18 cellular contexts compared by ENCODE assay signal in the genomic region with DNA sequence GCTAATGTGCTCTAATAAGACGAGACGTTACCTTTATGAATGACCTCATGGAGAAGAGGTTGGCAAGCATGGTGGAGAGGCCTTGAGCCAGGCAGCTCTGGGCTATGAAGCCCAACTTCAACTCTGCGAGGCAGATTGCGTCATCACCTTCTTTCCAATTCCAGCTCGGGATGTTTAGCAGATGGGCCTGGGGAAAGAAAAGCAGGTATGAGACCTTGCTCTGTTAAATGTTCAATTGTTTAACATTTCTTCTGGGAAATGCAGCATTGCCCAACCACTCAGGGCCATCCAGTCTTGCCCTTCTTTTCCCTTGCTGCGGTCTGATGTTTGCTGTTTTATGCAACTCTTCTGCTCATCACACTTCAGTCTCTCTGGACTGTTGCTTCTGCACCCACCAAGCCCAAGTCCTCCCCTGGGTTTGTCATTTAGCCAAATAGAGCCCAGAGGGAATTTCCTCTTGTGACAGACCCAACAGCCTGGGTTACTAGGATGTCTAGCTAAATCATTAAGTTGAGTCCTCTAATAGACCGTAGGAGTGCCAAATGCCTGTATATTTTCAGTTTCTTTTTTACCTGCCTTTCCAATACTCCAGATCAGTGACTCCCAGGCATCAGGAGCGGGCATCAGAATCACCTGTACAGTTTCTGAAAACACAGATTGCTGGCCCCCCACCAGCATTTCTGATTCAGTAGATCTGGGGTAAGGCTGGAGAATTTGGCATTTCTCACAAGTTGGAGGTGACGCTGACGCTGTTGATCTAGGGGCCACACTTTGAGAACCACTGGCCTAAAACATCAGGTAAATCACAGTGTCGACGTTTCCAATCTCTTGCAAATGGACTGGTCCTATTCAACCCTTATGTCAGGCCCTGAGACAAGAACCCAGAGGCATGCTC.
DNase-seq lines count a peak whose midpoint lies in the region; ATAC-seq and TF ChIP-seq lines count a peak whose summit lies in the region.
"Had no signal": no experiment of that assay in that cellular context is flagged by ENCODE, and none has a peak within 500 bp of the region (broad histone marks: within the 10 kb centered on the region; RNA-seq: fewer than 3 reads in every experiment).

No MANE protein-coding gene starts in this region.

- WGBS in mammary epithelial cell (ENCODE audit: low coverage, missing lambda C conversion rate) = 81% methylated on average over 12 of the region's 12 CpGs
- 83 to 94% (median 86%) methylated on average over 12 of the region's 12 CpGs for WGBS in heart left ventricle, 4 donors
- WGBS in aorta, 2 donors = 62 to 69% methylated on average over 12 of the region's 12 CpGs
- 95% methylated on average over 12 of the region's 12 CpGs for WGBS in smooth muscle cell (ENCODE audit: low lambda C conversion rate)

- no peak overlapping the region for H3K9ac ChIP-seq in mammary epithelial cell (ENCODE audit: insufficient read depth, low read length)
- no peak overlapping the region for H3K9ac ChIP-seq in smooth muscle cell (ENCODE audit: low read depth)
- H3K9ac ChIP-seq: neural progenitor cell had no signal

- H2AFZ ChIP-seq in mammary epithelial cell (ENCODE audit: low read depth, low read length) = no peak overlapping the region
- no peak overlapping the region for H2AFZ ChIP-seq in smooth muscle cell (ENCODE audit: low read depth)
- H2AFZ ChIP-seq: neural progenitor cell had no signal

- BruUV-seq in MCF 10A (replicated peaks; lab: Mats Ljungman, UMichigan) (no TSS peak), mammary epithelial cell (replicated peaks; lab: Mats Ljungman, UMichigan) (no TSS peak)

- intact Hi-C loops in MCF 10A (cut with micrococcal nuclease) = no loop called here
- intact Hi-C loops in mammary epithelial cell (cut with micrococcal nuclease) = no loop called here
- intact Hi-C loops in heart left ventricle (cut with DNase I) = no loop called here
- intact Hi-C loops in aorta (cut with DNase I) = no loop called here

- H3K4me3 Mint-ChIP-seq in MCF 10A (ENCODE audit: unreplicated experiment) (no peak overlapping the region), osteocyte (ENCODE audit: unreplicated experiment) (no peak overlapping the region)
- H3K4me3 Mint-ChIP-seq: activated CD4-positive, alpha-beta T cell treated with anti-CD3 and anti-CD28 coated beads, Interleukin-2, amount 10 ng/mL, durations not matched to agents 24 days and 14 days; activated T-cell treated with anti-CD3 and anti-CD28 coated beads, Interleukin-2, amount 50 U/mL, for 24 hours; neural progenitor cell had no signal

- H3K9me3 ChIP-seq in mammary epithelial cell (replicated peaks; ENCODE audit: insufficient read depth, low read length) = no peaks in the 10 kb centered on the region
- no peaks in the 10 kb centered on the region for H3K9me3 ChIP-seq in heart left ventricle
- H3K9me3 ChIP-seq in aorta (ENCODE audit: control insufficient read depth, low read length) = no peaks in the 10 kb centered on the region
- H3K9me3 ChIP-seq in smooth muscle cell (replicated peaks; ENCODE audit: low read depth) = no peaks in the 10 kb centered on the region
- H3K9me3 ChIP-seq: HAP-1 had no signal

- in situ Hi-C loops in mammary epithelial cell (cut with MboI; ENCODE audit: low sequenced_read_pairs in 2 of 2) = no loop called here

- peak; percentile 20 for DNase-seq in MCF 10A (ENCODE audit: unreplicated experiment)
- no peak for DNase-seq in mammary epithelial cell
- peak in 2 of 5 donors; percentile 21 to 60 for DNase-seq in heart left ventricle
- peak; percentile 38 for DNase-seq in osteocyte (ENCODE audit: extremely low spot score, unreplicated experiment)
- DNase-seq in aorta = peak in 1 of 2 donors; percentile 61
- no peak for DNase-seq in GM10266 (ENCODE audit: extremely low spot score)
- no peak for DNase-seq in smooth muscle cell (lab: John Stamatoyannopoulos, UW; ENCODE audit: unreplicated experiment)
- DNase-seq in MV-4-11 (lab: John Stamatoyannopoulos, UW) = no peak
- DNase-seq: activated CD4-positive, alpha-beta T cell treated with anti-CD3 and anti-CD28 coated beads, Interleukin-2, amount 10 ng/mL, durations not matched to agents 24 days and 14 days; activated T-cell treated with anti-CD3 and anti-CD28 coated beads, Interleukin-2, amount 50 U/mL, for 24 hours; erythroblast; KG1; mesendoderm; NCI-H1436; SIG-M5; stimulated activated naive CD8-positive, alpha-beta T cell treated with anti-CD3 and anti-CD28 coated beads, Interleukin-15, Interleukin-2, amounts not matched to agents 100 U/mL and 50 U/mL, for 24 hours had no signal

- CTCF ChIA-PET in MCF 10A (lab: Yijun Ruan, JAX) (interaction anchor here (0.5 kb wide), 1 partner anchor 9 kb away, joined by 3 read pairs; no protein-coding TSS in a partner anchor), mammary epithelial cell (lab: Charles Lee; ENCODE audit: low non-redundant PET) (interaction anchor here (0.7 kb wide), 1 partner anchor 20 kb away, joined by 3 read pairs; no protein-coding TSS in a partner anchor)

- no peaks in the 10 kb centered on the region for H4K20me1 ChIP-seq in mammary epithelial cell (ENCODE audit: insufficient read depth, low read length)
- no peaks in the 10 kb centered on the region for H4K20me1 ChIP-seq in smooth muscle cell (ENCODE audit: low read depth)

- H3K79me2 ChIP-seq in mammary epithelial cell (ENCODE audit: insufficient read depth, low read length) = no peaks in the 10 kb centered on the region
- no peaks in the 10 kb centered on the region for H3K79me2 ChIP-seq in smooth muscle cell (ENCODE audit: low read depth)

- peaks cover 4% of the 10 kb centered on the region for H3K36me3 ChIP-seq in mammary epithelial cell (ENCODE audit: insufficient read depth, low read length)
- no peaks in the 10 kb centered on the region for H3K36me3 ChIP-seq in heart left ventricle
- peaks cover 0 to 11% of the 10 kb centered on the region in 2 donors for H3K36me3 ChIP-seq in aorta (ENCODE audit: control insufficient read depth in 1 of 2, insufficient read depth in 2 of 2, low read length in 1 of 2)
- no peaks in the 10 kb centered on the region for H3K36me3 ChIP-seq in smooth muscle cell (ENCODE audit: low read depth)
- H3K36me3 ChIP-seq: HAP-1, neural progenitor cell had no signal

- no peak overlapping the region for H3K27ac ChIP-seq in mammary epithelial cell (ENCODE audit: insufficient read depth, low read depth, low read length)
- peak overlapping the region in 1 of 12 donors; percentile 56 for H3K27ac ChIP-seq in heart left ventricle
- H3K27ac ChIP-seq in aorta (ENCODE audit: low read depth in 1 of 2, low read length in 2 of 2) = no peak overlapping the region
- H3K27ac ChIP-seq in smooth muscle cell (ENCODE audit: low read depth) = no peak overlapping the region
- H3K27ac ChIP-seq: neural progenitor cell had no signal

- no peak overlapping the region for H3K4me2 ChIP-seq in mammary epithelial cell (ENCODE audit: insufficient read depth, low read depth, low read length)
- no peak overlapping the region for H3K4me2 ChIP-seq in smooth muscle cell
- H3K4me2 ChIP-seq: neural progenitor cell had no signal

- H3K27me3 Mint-ChIP-seq in MCF 10A (ENCODE audit: insufficient read depth, unreplicated experiment) (no peaks in the 10 kb centered on the region), osteocyte (ENCODE audit: unreplicated experiment) (no peaks in the 10 kb centered on the region)
- H3K27me3 Mint-ChIP-seq: activated CD4-positive, alpha-beta T cell treated with anti-CD3 and anti-CD28 coated beads, Interleukin-2, amount 10 ng/mL, durations not matched to agents 24 days and 14 days; activated T-cell treated with anti-CD3 and anti-CD28 coated beads, Interleukin-2, amount 50 U/mL, for 24 hours had no signal

- H3K4me1 ChIP-seq in mammary epithelial cell (ENCODE audit: insufficient read depth, low read length) (no peaks in the 10 kb centered on the region), heart left ventricle (peaks cover 0 to 14% (median 0%) of the 10 kb centered on the region in 12 donors), aorta (ENCODE audit: control insufficient read depth in 1 of 2, insufficient read depth in 2 of 2, low read length in 2 of 2) (peaks cover 0 to 6% of the 10 kb centered on the region in 2 donors), smooth muscle cell (ENCODE audit: low read depth) (no peaks in the 10 kb centered on the region)
- H3K4me1 ChIP-seq: HAP-1, neural progenitor cell had no signal

- dilution Hi-C loops in mammary epithelial cell (cut with HindIII; ENCODE audit: low sequenced_read_pairs) = no loop called here

- TF ChIP-seq CTCF in MCF 10A (IDR thresholded peaks at IDR 0.05; ENCODE audit: unreplicated experiment) = no peak
- no peak for TF ChIP-seq CTCF in mammary epithelial cell (conservative IDR thresholded peaks at IDR 0.05 in 1 of 2, IDR thresholded peaks at IDR 0.05 in 1 of 2; ENCODE audit: extremely low read depth in 1 of 2, insufficient read depth in 1 of 2, low read depth in 1 of 2, low read length in 2 of 2)
- no peak for TF ChIP-seq CTCF in heart left ventricle (IDR thresholded peaks at IDR 0.05)
- TF ChIP-seq CTCF in osteocyte (IDR thresholded peaks at IDR 0.05) = no peak
- no peak for TF ChIP-seq CTCF in GM10266 (IDR thresholded peaks at IDR 0.05; ENCODE audit: control insufficient read depth, insufficient read depth, low read depth, missing control alignments)
- no peak for TF ChIP-seq CTCF in smooth muscle cell (IDR thresholded peaks at IDR 0.05; ENCODE audit: borderline replicate concordance, insufficient read depth, poor library complexity, severe bottlenecking)

- ATAC-seq in heart left ventricle (peak in 3 of 4 donors; percentile 34 to 50 (median 34)), aorta (ENCODE audit: low FRiP score) (peak; percentile 37)
- ATAC-seq: stimulated activated naive CD8-positive, alpha-beta T cell treated with anti-CD3 and anti-CD28 coated beads, Interleukin-15, Interleukin-2, amounts not matched to agents 100 U/mL and 50 U/mL, for 24 hours had no signal

- no peaks in the 10 kb centered on the region for H3K9me3 Mint-ChIP-seq in MCF 10A (ENCODE audit: unreplicated experiment)
- H3K9me3 Mint-ChIP-seq in osteocyte (ENCODE audit: unreplicated experiment) = no peaks in the 10 kb centered on the region
- H3K9me3 Mint-ChIP-seq: activated CD4-positive, alpha-beta T cell treated with anti-CD3 and anti-CD28 coated beads, Interleukin-2, amount 10 ng/mL, durations not matched to agents 24 days and 14 days; activated T-cell treated with anti-CD3 and anti-CD28 coated beads, Interleukin-2, amount 50 U/mL, for 24 hours; neural progenitor cell had no signal

- H3K27me3 ChIP-seq in mammary epithelial cell (ENCODE audit: insufficient read depth, low read length) = no peaks in the 10 kb centered on the region
- H3K27me3 ChIP-seq in heart left ventricle = no peaks in the 10 kb centered on the region
- H3K27me3 ChIP-seq in aorta (ENCODE audit: control insufficient read depth in 1 of 2, insufficient read depth in 2 of 2, low read length in 1 of 2) = no peaks in the 10 kb centered on the region
- no peaks in the 10 kb centered on the region for H3K27me3 ChIP-seq in smooth muscle cell (ENCODE audit: low read depth)
- H3K27me3 ChIP-seq: neural progenitor cell had no signal

- no peaks in the 10 kb centered on the region for H3K4me1 Mint-ChIP-seq in MCF 10A (ENCODE audit: insufficient read depth, unreplicated experiment)
- peaks cover 17% of the 10 kb centered on the region for H3K4me1 Mint-ChIP-seq in osteocyte (ENCODE audit: unreplicated experiment)
- H3K4me1 Mint-ChIP-seq: activated CD4-positive, alpha-beta T cell treated with anti-CD3 and anti-CD28 coated beads, Interleukin-2, amount 10 ng/mL, durations not matched to agents 24 days and 14 days had no signal

- H3K4me3 ChIP-seq in mammary epithelial cell (replicated peaks in 1 of 3; ENCODE audit: insufficient read depth in 1 of 3, low read depth in 2 of 3, low read length in 3 of 3) (no peak overlapping the region), heart left ventricle (no peak overlapping the region), aorta (ENCODE audit: low read length in 2 of 2) (no peak overlapping the region), smooth muscle cell (no peak overlapping the region)
- H3K4me3 ChIP-seq: HAP-1, neural progenitor cell had no signal

- no peaks in the 10 kb centered on the region for H3F3A ChIP-seq in smooth muscle cell (ENCODE audit: low read depth)

- no peak overlapping the region for H3K27ac Mint-ChIP-seq in MCF 10A (ENCODE audit: low read depth, unreplicated experiment)
- no peak overlapping the region for H3K27ac Mint-ChIP-seq in osteocyte (ENCODE audit: unreplicated experiment)
- H3K27ac Mint-ChIP-seq: activated CD4-positive, alpha-beta T cell treated with anti-CD3 and anti-CD28 coated beads, Interleukin-2, amount 10 ng/mL, durations not matched to agents 24 days and 14 days; activated T-cell treated with anti-CD3 and anti-CD28 coated beads, Interleukin-2, amount 50 U/mL, for 24 hours; neural progenitor cell had no signal

- H3K36me3 Mint-ChIP-seq in MCF 10A (ENCODE audit: insufficient read depth, unreplicated experiment) (no peaks in the 10 kb centered on the region), osteocyte (ENCODE audit: unreplicated experiment) (peaks cover 56% of the 10 kb centered on the region)
- H3K36me3 Mint-ChIP-seq: neural progenitor cell had no signal

- no peak for TF ChIP-seq POLR2A in heart left ventricle (IDR thresholded peaks at IDR 0.05)

- POLR2A ChIA-PET in MCF 10A (lab: Yijun Ruan, JAX) = no interaction called here

Comparison
In these comparisons a context has a peak if more than half of its experiments do, and no peak if none do; other contexts are left out.
1. DNase-seq: peak in MCF 10A (single experiment) and osteocyte (single experiment); none in mammary epithelial cell (single experiment), GM10266 (single experiment), smooth muscle cell (single experiment) and MV-4-11 (single experiment).